ENCODE assay signal across 23 cellular contexts in genomic region chr6:15326072-15326614, GRCh38.
DNase-seq lines count a peak whose midpoint lies in the region; ATAC-seq and TF ChIP-seq lines count a peak whose summit lies in the region.
"Had no signal": no experiment of that assay in that cellular context is flagged by ENCODE, and none has a peak within 500 bp of the region (broad histone marks: within the 10 kb centered on the region; RNA-seq: fewer than 3 reads in every experiment).

No MANE protein-coding gene starts in this region.

- DNase-seq in activated CD4-positive, alpha-beta memory T cell treated with anti-CD3 and anti-CD28 coated beads for 36 hours: no peak
- no peak for DNase-seq in activated CD4-positive, alpha-beta memory T cell treated with anti-CD3 and anti-CD28 coated beads, Interleukin-2, amount 10 ng/mL, durations not matched to agents 7 days and 5 days
- DNase-seq in activated T-helper 2 cell treated with anti-CD3 and anti-CD28 coated beads, Interferon-gamma antibody, Interleukin-2, Interleukin-4, amounts not matched to agents 10 μg/mL and 5 μg/mL and 100 μg/mL, durations not matched to agents 14 hours and 24 hours and 36 hours (ENCODE audit: low spot score): no peak
- DNase-seq in naive thymus-derived CD4-positive, alpha-beta T cell: no peak
- no peak for DNase-seq in NCI-H146 treated with DMSO at 0.1 percent for 48 hours (lab: John Stamatoyannopoulos, UW; ENCODE audit: unreplicated experiment)
- DNase-seq: activated CD4-positive, alpha-beta T cell treated with anti-CD3 and anti-CD28 coated beads, Interleukin-2, amount 50 U/mL, for 4 hours; anterior cingulate cortex; caudate nucleus; GF-D8; KBM-7; left cardiac atrium; midbrain; NCI-H1048; NCI-H2081 treated with DMSO at 0.1 percent for 48 hours; NCI-H510A treated with DMSO at 0.1 percent for 48 hours; psoas muscle; SIG-M5; uterus had no signal

- H3K9me3 Mint-ChIP-seq in activated CD4-positive, alpha-beta memory T cell treated with anti-CD3 and anti-CD28 coated beads for 36 hours: no peaks in the 10 kb centered on the region
- H3K9me3 Mint-ChIP-seq in activated CD4-positive, alpha-beta memory T cell treated with anti-CD3 and anti-CD28 coated beads, Interleukin-2, amount 10 ng/mL, durations not matched to agents 7 days and 5 days: no peaks in the 10 kb centered on the region
- no peaks in the 10 kb centered on the region for H3K9me3 Mint-ChIP-seq in activated T-helper 2 cell treated with anti-CD3 and anti-CD28 coated beads, Interferon-gamma antibody, Interleukin-2, Interleukin-4, amounts not matched to agents 10 μg/mL and 5 μg/mL and 100 μg/mL, durations not matched to agents 14 hours and 24 hours and 36 hours
- no peaks in the 10 kb centered on the region for H3K9me3 Mint-ChIP-seq in naive thymus-derived CD4-positive, alpha-beta T cell
- H3K9me3 Mint-ChIP-seq: T-cell had no signal

- CTCF ChIA-PET in activated CD4-positive, alpha-beta memory T cell treated with anti-CD3 and anti-CD28 coated beads for 36 hours (lab: Charles Lee): interaction anchor here (2.0 kb wide), 1 partner anchor 298 kb away, joined by 5 read pairs; no protein-coding TSS in a partner anchor
- CTCF ChIA-PET in activated CD4-positive, alpha-beta memory T cell treated with anti-CD3 and anti-CD28 coated beads, Interleukin-2, amount 10 ng/mL, durations not matched to agents 7 days and 5 days (lab: Charles Lee): interaction anchor here (0.5 to 1.3 kb wide), 5 partner anchors 13 to 113 kb away, joined by 3 read pairs; no protein-coding TSS in a partner anchor
- CTCF ChIA-PET in HEK293 (lab: Yijun Ruan, JAX): interaction anchor here (0.7 to 2.2 kb wide), 6 partner anchors 15 to 62 kb away, joined by 3 to 5 read pairs (median 4); no protein-coding TSS in a partner anchor
- CTCF ChIA-PET in naive thymus-derived CD4-positive, alpha-beta T cell (lab: Charles Lee): no interaction called here

- no peak overlapping the region for H3K27ac ChIP-seq in HEK293 (ENCODE audit: extremely low read depth, low read depth, low read length)
- no peak overlapping the region for H3K27ac ChIP-seq in naive thymus-derived CD4-positive, alpha-beta T cell (ENCODE audit: low read depth, low read length)
- H3K27ac ChIP-seq: psoas muscle, uterus had no signal

- peaks cover 91% of the 10 kb centered on the region for H3K4me1 Mint-ChIP-seq in activated CD4-positive, alpha-beta memory T cell treated with anti-CD3 and anti-CD28 coated beads for 36 hours (ENCODE audit: low read depth)
- H3K4me1 Mint-ChIP-seq in activated CD4-positive, alpha-beta memory T cell treated with anti-CD3 and anti-CD28 coated beads, Interleukin-2, amount 10 ng/mL, durations not matched to agents 7 days and 5 days: peaks cover 76% of the 10 kb centered on the region
- peaks cover 79% of the 10 kb centered on the region for H3K4me1 Mint-ChIP-seq in activated T-helper 2 cell treated with anti-CD3 and anti-CD28 coated beads, Interferon-gamma antibody, Interleukin-2, Interleukin-4, amounts not matched to agents 10 μg/mL and 5 μg/mL and 100 μg/mL, durations not matched to agents 14 hours and 24 hours and 36 hours (ENCODE audit: low read depth)
- peaks cover 48 to 94% (median 83%) of the 10 kb centered on the region in 7 donors for H3K4me1 Mint-ChIP-seq in naive thymus-derived CD4-positive, alpha-beta T cell

- intact Hi-C loops in activated CD4-positive, alpha-beta memory T cell treated with anti-CD3 and anti-CD28 coated beads for 36 hours (cut with micrococcal nuclease): loop anchor here (2.0 to 5.0 kb wide), 4 partner anchors 25 to 166 kb away; no protein-coding TSS in a partner anchor
- intact Hi-C loops in activated T-helper 2 cell treated with anti-CD3 and anti-CD28 coated beads, Interferon-gamma antibody, Interleukin-2, Interleukin-4, amounts not matched to agents 10 μg/mL and 5 μg/mL and 100 μg/mL, durations not matched to agents 14 hours and 24 hours and 36 hours (cut with micrococcal nuclease): no loop called here
- intact Hi-C loops in naive thymus-derived CD4-positive, alpha-beta T cell (cut with micrococcal nuclease): loop anchor here (2.0 to 5.0 kb wide), 3 partner anchors 13 to 165 kb away; no protein-coding TSS in a partner anchor

- no peaks in the 10 kb centered on the region for H3K27me3 ChIP-seq in naive thymus-derived CD4-positive, alpha-beta T cell (ENCODE audit: control insufficient read depth in 2 of 2, insufficient read depth in 2 of 2, low read length in 2 of 2)
- H3K27me3 ChIP-seq: uterus had no signal

- H3K9me3 ChIP-seq in HEK293 (ENCODE audit: control insufficient read depth, insufficient read depth, low read depth, low read length): no peaks in the 10 kb centered on the region
- no peaks in the 10 kb centered on the region for H3K9me3 ChIP-seq in naive thymus-derived CD4-positive, alpha-beta T cell (ENCODE audit: control insufficient read depth in 2 of 3, low read length in 3 of 3)
- H3K9me3 ChIP-seq: psoas muscle, uterus had no signal

- ATAC-seq in naive thymus-derived CD4-positive, alpha-beta T cell: peak; percentile 50
- ATAC-seq in GM21528 (IDR thresholded peaks at IDR 0.05; ENCODE audit: low FRiP score, unreplicated experiment) (no peak), HG03469 (IDR thresholded peaks at IDR 0.05; ENCODE audit: unreplicated experiment) (no peak)
- ATAC-seq: esophagus mucosa, left cardiac atrium had no signal

- no peak overlapping the region for H3K4me3 ChIP-seq in HEK293 (ENCODE audit: low read depth, low read length)
- H3K4me3 ChIP-seq in naive thymus-derived CD4-positive, alpha-beta T cell (ENCODE audit: low read length): no peak overlapping the region
- H3K4me3 ChIP-seq: psoas muscle, uterus had no signal

- H3K27ac Mint-ChIP-seq in activated CD4-positive, alpha-beta memory T cell treated with anti-CD3 and anti-CD28 coated beads for 36 hours: peak overlapping the region; percentile 42
- H3K27ac Mint-ChIP-seq in activated CD4-positive, alpha-beta memory T cell treated with anti-CD3 and anti-CD28 coated beads, Interleukin-2, amount 10 ng/mL, durations not matched to agents 7 days and 5 days: no peak overlapping the region
- peak overlapping the region; percentile 34 for H3K27ac Mint-ChIP-seq in activated T-helper 2 cell treated with anti-CD3 and anti-CD28 coated beads, Interferon-gamma antibody, Interleukin-2, Interleukin-4, amounts not matched to agents 10 μg/mL and 5 μg/mL and 100 μg/mL, durations not matched to agents 14 hours and 24 hours and 36 hours
- H3K27ac Mint-ChIP-seq in naive thymus-derived CD4-positive, alpha-beta T cell: peak overlapping the region in 2 of 9 donors; percentile 15 to 52

- no peak overlapping the region for H3K4me3 Mint-ChIP-seq in activated CD4-positive, alpha-beta memory T cell treated with anti-CD3 and anti-CD28 coated beads for 36 hours
- H3K4me3 Mint-ChIP-seq in activated CD4-positive, alpha-beta memory T cell treated with anti-CD3 and anti-CD28 coated beads, Interleukin-2, amount 10 ng/mL, durations not matched to agents 7 days and 5 days: no peak overlapping the region
- no peak overlapping the region for H3K4me3 Mint-ChIP-seq in activated T-helper 2 cell treated with anti-CD3 and anti-CD28 coated beads, Interferon-gamma antibody, Interleukin-2, Interleukin-4, amounts not matched to agents 10 μg/mL and 5 μg/mL and 100 μg/mL, durations not matched to agents 14 hours and 24 hours and 36 hours (ENCODE audit: low read depth)
- H3K4me3 Mint-ChIP-seq in naive thymus-derived CD4-positive, alpha-beta T cell: no peak overlapping the region
- H3K4me3 Mint-ChIP-seq: T-cell had no signal

- H3K36me3 ChIP-seq in HEK293 (ENCODE audit: control insufficient read depth in 2 of 2, insufficient read depth in 1 of 2, low read length in 2 of 2): no peaks in the 10 kb centered on the region; a peak in 1 of 3 replicates
- no peaks in the 10 kb centered on the region for H3K36me3 ChIP-seq in naive thymus-derived CD4-positive, alpha-beta T cell (ENCODE audit: control insufficient read depth in 2 of 3, insufficient read depth in 3 of 3, low read length in 3 of 3)
- H3K36me3 ChIP-seq: uterus had no signal

- TF ChIP-seq CTCF in HEK293 (tag by site-specific recombination; IDR thresholded peaks at IDR 0.05): no peak

- H3K27me3 Mint-ChIP-seq in activated CD4-positive, alpha-beta memory T cell treated with anti-CD3 and anti-CD28 coated beads for 36 hours: no peaks in the 10 kb centered on the region
- no peaks in the 10 kb centered on the region for H3K27me3 Mint-ChIP-seq in activated CD4-positive, alpha-beta memory T cell treated with anti-CD3 and anti-CD28 coated beads, Interleukin-2, amount 10 ng/mL, durations not matched to agents 7 days and 5 days
- no peaks in the 10 kb centered on the region for H3K27me3 Mint-ChIP-seq in activated T-helper 2 cell treated with anti-CD3 and anti-CD28 coated beads, Interferon-gamma antibody, Interleukin-2, Interleukin-4, amounts not matched to agents 10 μg/mL and 5 μg/mL and 100 μg/mL, durations not matched to agents 14 hours and 24 hours and 36 hours (ENCODE audit: low read depth)
- H3K27me3 Mint-ChIP-seq in naive thymus-derived CD4-positive, alpha-beta T cell: no peaks in the 10 kb centered on the region
- H3K27me3 Mint-ChIP-seq: T-cell had no signal

- H3K36me3 Mint-ChIP-seq in activated CD4-positive, alpha-beta memory T cell treated with anti-CD3 and anti-CD28 coated beads for 36 hours: peaks cover 20% of the 10 kb centered on the region
- H3K36me3 Mint-ChIP-seq in activated CD4-positive, alpha-beta memory T cell treated with anti-CD3 and anti-CD28 coated beads, Interleukin-2, amount 10 ng/mL, durations not matched to agents 7 days and 5 days (ENCODE audit: low read depth): peaks cover 7% of the 10 kb centered on the region
- peaks cover 50% of the 10 kb centered on the region for H3K36me3 Mint-ChIP-seq in activated T-helper 2 cell treated with anti-CD3 and anti-CD28 coated beads, Interferon-gamma antibody, Interleukin-2, Interleukin-4, amounts not matched to agents 10 μg/mL and 5 μg/mL and 100 μg/mL, durations not matched to agents 14 hours and 24 hours and 36 hours (ENCODE audit: low read depth)
- H3K36me3 Mint-ChIP-seq in naive thymus-derived CD4-positive, alpha-beta T cell: peaks cover 0 to 9% (median 0%) of the 10 kb centered on the region in 5 donors
- H3K36me3 Mint-ChIP-seq: T-cell had no signal

- peaks cover 51% of the 10 kb centered on the region for H3K4me1 ChIP-seq in HEK293 (ENCODE audit: control insufficient read depth, insufficient read depth, low read length)
- H3K4me1 ChIP-seq in naive thymus-derived CD4-positive, alpha-beta T cell (ENCODE audit: control insufficient read depth in 2 of 2, insufficient read depth in 2 of 2, low read length in 2 of 2): peaks cover 24 to 50% of the 10 kb centered on the region in 2 donors
- H3K4me1 ChIP-seq: uterus had no signal

- POLR2A ChIA-PET in activated CD4-positive, alpha-beta memory T cell treated with anti-CD3 and anti-CD28 coated beads for 36 hours (lab: Charles Lee): no interaction called here
- POLR2A ChIA-PET in activated CD4-positive, alpha-beta memory T cell treated with anti-CD3 and anti-CD28 coated beads, Interleukin-2, amount 10 ng/mL, durations not matched to agents 7 days and 5 days (lab: Charles Lee): interaction anchor here (0.7 to 1.2 kb wide), 4 partner anchors 21 to 77 kb away, joined by 3 to 4 read pairs (median 3); no protein-coding TSS in a partner anchor
- POLR2A ChIA-PET in HEK293 (lab: Yijun Ruan, JAX): no interaction called here
- POLR2A ChIA-PET in naive thymus-derived CD4-positive, alpha-beta T cell (lab: Charles Lee): no interaction called here

TF ChIP-seq in HEK293, 187 proteins besides CTCF, POLR2A, EP300 and RAD21 (continues in another document):
- TF ChIP-seq ZNF768 (tag by site-specific recombination; IDR thresholded peaks at IDR 0.05): no peak
